8 cellular contexts compared by ENCODE assay signal in the genomic region with DNA sequence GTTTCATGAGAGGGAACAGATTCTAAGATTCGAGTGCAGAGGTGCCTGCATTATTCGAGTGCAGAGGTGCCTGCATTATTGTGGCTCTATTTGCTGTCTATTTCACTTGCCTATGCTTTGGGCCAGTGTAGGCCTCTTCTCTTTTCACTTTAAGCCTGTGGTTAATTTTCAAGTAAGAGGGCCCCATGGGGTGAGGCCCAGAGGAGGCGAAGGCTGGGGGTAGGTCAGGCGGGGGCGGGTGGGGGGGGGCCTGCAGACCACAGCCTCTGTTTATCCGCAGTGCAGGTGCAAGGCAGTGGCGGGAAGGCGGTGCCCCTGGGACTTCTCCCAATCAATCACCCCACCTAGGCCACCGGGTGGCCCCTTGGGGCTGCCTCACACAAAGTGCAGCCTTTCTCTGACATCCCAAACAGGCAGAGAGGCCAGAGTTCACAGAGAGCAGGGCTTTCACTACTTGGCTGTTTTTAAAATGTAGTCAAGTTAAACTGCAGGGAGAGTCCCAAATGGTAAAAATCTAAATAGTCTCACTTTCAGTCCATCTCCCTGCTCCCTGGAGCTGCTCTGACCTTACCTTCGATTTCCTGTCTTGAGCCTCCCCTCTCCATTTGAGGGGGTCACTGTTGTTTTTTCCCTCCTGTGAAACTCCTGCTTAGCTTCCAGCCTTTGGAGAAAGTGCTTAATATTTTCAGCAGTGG.
DNase-seq lines count a peak whose midpoint lies in the region; ATAC-seq and TF ChIP-seq lines count a peak whose summit lies in the region.

No MANE protein-coding gene starts in this region.

- H3K9me3 ChIP-seq in uterus (no peaks in the 10 kb centered on the region), lower lobe of right lung (no peaks in the 10 kb centered on the region)

- intact Hi-C loops in uterus (cut with DNase I; ENCODE audit: low total_unique reads) (no loop called here), lower lobe of right lung (cut with DNase I) (no loop called here)

- no peaks in the 10 kb centered on the region for H3K27me3 ChIP-seq in uterus
- H3K27me3 ChIP-seq in lower lobe of right lung (ENCODE audit: low read depth): no peaks in the 10 kb centered on the region

- H3K36me3 ChIP-seq in uterus (no peaks in the 10 kb centered on the region), lower lobe of right lung (no peaks in the 10 kb centered on the region)

- TF ChIP-seq CTCF in NB4 (IDR thresholded peaks at IDR 0.05; ENCODE audit: low read depth, low read length) (no peak), uterus (IDR thresholded peaks at IDR 0.05) (no peak), lower lobe of right lung (IDR thresholded peaks at IDR 0.05) (no peak), RWPE1 (conservative IDR thresholded peaks at IDR 0.05; ENCODE audit: low read depth) (no peak)

- no peaks in the 10 kb centered on the region for H3K4me1 ChIP-seq in uterus
- H3K4me1 ChIP-seq in lower lobe of right lung: no peaks in the 10 kb centered on the region

- ATAC-seq in HG02588 (IDR thresholded peaks at IDR 0.05; ENCODE audit: unreplicated experiment): peak; percentile 94
- ATAC-seq in lower lobe of right lung: no peak

- TF ChIP-seq POLR2A in NB4 (IDR thresholded peaks at IDR 0.05; ENCODE audit: extremely low read depth, insufficient read length) (no peak), uterus (IDR thresholded peaks at IDR 0.05) (no peak)

- DNase-seq in NCI-H1436 (lab: John Stamatoyannopoulos, UW) (peak; percentile 9), NCI-H1436 treated with DMSO at 0.1 percent for 48 hours (lab: John Stamatoyannopoulos, UW) (no peak), NB4 (ENCODE audit: low read depth) (peak; percentile 85), ecto neural progenitor cell (ENCODE audit: low spot score) (peak; percentile 63), uterus (no peak), lower lobe of right lung (no peak), RWPE1 (ENCODE audit: low spot score) (no peak)

- H3K27ac ChIP-seq in uterus (peak overlapping the region; percentile 8 to 21), lower lobe of right lung (no peak overlapping the region), RWPE1 (no peak overlapping the region)

- POLR2A ChIA-PET in RWPE1 (lab: Yijun Ruan, JAX; ENCODE audit: low non-redundant PET): no interaction called here

- CTCF ChIA-PET in RWPE1 (lab: Yijun Ruan, JAX): no interaction called here

- H3K4me3 ChIP-seq in NB4 (ENCODE audit: low read depth, low read length) (no peak overlapping the region), uterus (no peak overlapping the region), lower lobe of right lung (no peak overlapping the region)

Comparison
In these comparisons a context has a peak if more than half of its experiments do, and no peak if none do; other contexts are left out.
1. DNase-seq: peak in NCI-H1436 (single experiment), NB4 (single experiment) and ecto neural progenitor cell (single experiment); none in NCI-H1436 treated with DMSO at 0.1 percent for 48 hours (single experiment), uterus (0 of 2), lower lobe of right lung (single experiment) and RWPE1 (single experiment).
2. H3K27ac ChIP-seq: peak in uterus (2 of 2); none in lower lobe of right lung (single experiment) and RWPE1 (single experiment).